ENCODE assay signal across 12 cellular contexts in genomic region chr6:125793280-125793679, GRCh38. TPM values are rescaled to one million over a fixed set of nuclear protein-coding genes. Genes with fewer than 3 reads are reported as not detected.
DNase-seq lines count a peak whose midpoint lies in the region; ATAC-seq and TF ChIP-seq lines count a peak whose summit lies in the region.
"Had no signal": no experiment of that assay in that cellular context is flagged by ENCODE, and none has a peak within 500 bp of the region (broad histone marks: within the 10 kb centered on the region; RNA-seq: fewer than 3 reads in every experiment).

No MANE protein-coding gene starts in this region.

- no peaks in the 10 kb centered on the region for H3K27me3 ChIP-seq in CD4-positive, alpha-beta memory T cell (ENCODE audit: insufficient read depth, low read length)
- H3K27me3 ChIP-seq in Karpas-422 (ENCODE audit: low read length) (no peaks in the 10 kb centered on the region), neutrophil (no peaks in the 10 kb centered on the region)

- DNase-seq in CD4-positive, alpha-beta memory T cell, result no peak
- DNase-seq in Karpas-422 (peak; percentile 66), cerebellum (ENCODE audit: low spot score) (peak; percentile 67), SHP77 treated with DMSO at 0.1 percent for 48 hours (lab: John Stamatoyannopoulos, UW) (no peak), nephron progenitor cell (no peak)
- DNase-seq: activated gamma-delta T cell, NCI-H1930, SW 1271 had no signal

- peaks cover 45 to 76% (median 59%) of the 10 kb centered on the region in 4 donors for H3K4me1 Mint-ChIP-seq in CD4-positive, alpha-beta memory T cell
- H3K4me1 Mint-ChIP-seq in nephron progenitor cell, result peaks cover 35% of the 10 kb centered on the region

- H3K4me3 ChIP-seq in CD4-positive, alpha-beta memory T cell (ENCODE audit: low read length in 2 of 2), result no peak overlapping the region
- H3K4me3 ChIP-seq in Karpas-422 (ENCODE audit: low read length), result peak overlapping the region; percentile 91
- H3K4me3 ChIP-seq in neutrophil (ENCODE audit: low read depth in 1 of 2, low read length in 1 of 2), result no peak overlapping the region

- H3K79me2 ChIP-seq in Karpas-422 (ENCODE audit: low read length), result peaks cover 75% of the 10 kb centered on the region

- ATAC-seq in GM18870 (IDR thresholded peaks at IDR 0.05; ENCODE audit: unreplicated experiment) (no peak), GM21381 (IDR thresholded peaks at IDR 0.05; ENCODE audit: unreplicated experiment) (no peak)

- H3K36me3 ChIP-seq in CD4-positive, alpha-beta memory T cell (ENCODE audit: insufficient read depth, low read length), result no peaks in the 10 kb centered on the region
- H3K36me3 ChIP-seq in Karpas-422 (ENCODE audit: insufficient read depth, low read length) (no peaks in the 10 kb centered on the region), neutrophil (no peaks in the 10 kb centered on the region)

- H3K9me3 ChIP-seq in CD4-positive, alpha-beta memory T cell (ENCODE audit: control insufficient read depth in 1 of 2, low read length in 2 of 2), result no peaks in the 10 kb centered on the region
- H3K9me3 ChIP-seq in Karpas-422 (ENCODE audit: low read length), result no peaks in the 10 kb centered on the region
- H3K9me3 ChIP-seq in neutrophil, result no peaks in the 10 kb centered on the region

- no peak for TF ChIP-seq CTCF in neutrophil (IDR thresholded peaks at IDR 0.05)
- TF ChIP-seq CTCF in nephron progenitor cell (IDR thresholded peaks at IDR 0.05), result no peak

- CTCF ChIA-PET in CD4-positive, alpha-beta memory T cell (lab: Charles Lee; ENCODE audit: partially characterized antibody), result interaction anchor here (0.9 to 7.8 kb wide), 10 partner anchors 11 to 163 kb away, joined by 3 to 152 read pairs (median 9); partner anchors contain the start of gene HINT3

- H3K36me3 Mint-ChIP-seq in CD4-positive, alpha-beta memory T cell, result peaks cover 12 to 24% of the 10 kb centered on the region in 2 donors
- no peaks in the 10 kb centered on the region for H3K36me3 Mint-ChIP-seq in nephron progenitor cell (ENCODE audit: low read depth)

- H3K9ac ChIP-seq in Karpas-422 (ENCODE audit: low read length), result peak overlapping the region; percentile 81

- peaks cover 54% of the 10 kb centered on the region for H3K4me1 ChIP-seq in CD4-positive, alpha-beta memory T cell (ENCODE audit: insufficient read depth, low read length)
- peaks cover 86% of the 10 kb centered on the region for H3K4me1 ChIP-seq in Karpas-422 (ENCODE audit: low read length)
- peaks cover 43 to 45% of the 10 kb centered on the region in 2 experiments for H3K4me1 ChIP-seq in neutrophil (ENCODE audit: control insufficient read depth in 1 of 2, insufficient read depth in 1 of 2, low read depth in 1 of 2, low read length in 1 of 2)

- no peaks in the 10 kb centered on the region for H4K20me1 ChIP-seq in Karpas-422 (ENCODE audit: insufficient read depth, low read depth, low read length)

- POLR2A ChIA-PET in CD4-positive, alpha-beta memory T cell (lab: Charles Lee; ENCODE audit: partially characterized antibody), result interaction anchor here (0.9 to 6.1 kb wide), 5 partner anchors 14 to 163 kb away, joined by 3 to 404 read pairs (median 3); partner anchors contain the start of gene HINT3

- H3K27ac Mint-ChIP-seq in CD4-positive, alpha-beta memory T cell, result peak overlapping the region in 5 of 7 donors; percentile 29 to 94 (median 84)
- no peak overlapping the region for H3K27ac Mint-ChIP-seq in nephron progenitor cell

- no peaks in the 10 kb centered on the region for H3K9me2 ChIP-seq in Karpas-422 (replicated peaks; ENCODE audit: insufficient read depth, low read length)

- no peaks in the 10 kb centered on the region for H3K27me3 Mint-ChIP-seq in CD4-positive, alpha-beta memory T cell
- H3K27me3 Mint-ChIP-seq in nephron progenitor cell (ENCODE audit: low read depth, poor library complexity), result peaks cover 6% of the 10 kb centered on the region

- intact Hi-C loops in CD4-positive, alpha-beta memory T cell (cut with micrococcal nuclease), result no loop called here

- no peak overlapping the region for H2AFZ ChIP-seq in Karpas-422 (ENCODE audit: low read length)

- no peak overlapping the region for H3K27ac ChIP-seq in CD4-positive, alpha-beta memory T cell (ENCODE audit: low read depth, low read length)
- H3K27ac ChIP-seq in Karpas-422 (ENCODE audit: low read length) (peak overlapping the region; percentile 98), neutrophil (peak overlapping the region; percentile 87)

- H3K4me3 Mint-ChIP-seq in CD4-positive, alpha-beta memory T cell, result peak overlapping the region; percentile 40 to 82 (median 69)
- no peak overlapping the region for H3K4me3 Mint-ChIP-seq in nephron progenitor cell

- no peaks in the 10 kb centered on the region for H3K9me3 Mint-ChIP-seq in CD4-positive, alpha-beta memory T cell
- no peaks in the 10 kb centered on the region for H3K9me3 Mint-ChIP-seq in nephron progenitor cell

- peak overlapping the region; percentile 87 for H3K4me2 ChIP-seq in Karpas-422 (ENCODE audit: low read depth, low read length, poor library complexity, severe bottlenecking)

RNA-seq across cellular contexts. Expression of gene NCOA7, which starts 2.5 kb away (rescaled TPM):
- 10 to 100 TPM; 73.6 to 75.1 TPM for total RNA-seq in CD4-positive, alpha-beta memory T cell
- 10 to 100 TPM; 16.9 to 53.5 TPM for polyA plus RNA-seq in CD4-positive, alpha-beta memory T cell
- total RNA-seq in Karpas-422 (2014; rRNA removed; shearing (Covaris generic); ENCODE audit: low replicate concordance), result 28.6 and 34.2 TPM in 2 replicates
- 28.8 TPM for total RNA-seq in cerebellum

RNA-seq across cellular contexts. Expression of gene HEY2, which starts 43.8 kb away (rescaled TPM):
- under 1 TPM in 1 of 2 experiments, not detected in 1; 0.14 TPM for total RNA-seq in CD4-positive, alpha-beta memory T cell
- polyA plus RNA-seq in CD4-positive, alpha-beta memory T cell, result under 1 TPM in 1 of 2 donors, not detected in 1; 0.20 TPM
- total RNA-seq in Karpas-422 (2014; rRNA removed; shearing (Covaris generic); ENCODE audit: low replicate concordance), result 0.07 and 0.11 TPM in 2 replicates
- total RNA-seq in cerebellum, result 9.5 TPM
- total RNA-seq: epithelial cell of proximal tubule had no signal

Comparison
In these comparisons a context has a peak if more than half of its experiments do, and no peak if none do; other contexts are left out.
1. DNase-seq: peak in Karpas-422 (single experiment) and cerebellum (single experiment); none in CD4-positive, alpha-beta memory T cell (0 of 5), SHP77 treated with DMSO at 0.1 percent for 48 hours (single experiment) and nephron progenitor cell (single experiment).